In genomic region chr10:3812141-3812540, GRCh38 we compare ENCODE assay signal across 9 cellular contexts. TPM values are rescaled to one million over a fixed set of nuclear protein-coding genes. Genes with fewer than 3 reads are reported as not detected.
DNase-seq lines count a peak whose midpoint lies in the region; ATAC-seq and TF ChIP-seq lines count a peak whose summit lies in the region.
"Had no signal": no experiment of that assay in that cellular context is flagged by ENCODE, and none has a peak within 500 bp of the region (broad histone marks: within the 10 kb centered on the region; RNA-seq: fewer than 3 reads in every experiment).

No MANE protein-coding gene starts in this region.

- TF ChIP-seq CTCF in PC-9 (conservative IDR thresholded peaks at IDR 0.05) = no peak
- no peak for TF ChIP-seq CTCF in esophagus squamous epithelium (IDR thresholded peaks at IDR 0.05)
- no peak for TF ChIP-seq CTCF in parathyroid adenoma (IDR thresholded peaks at IDR 0.05)

- 0 out of 20 replicates have a peak overlapping the region, but pooled peaks of 1 of the 10 experiments have one; percentile 24 for H3K4me3 ChIP-seq in BLaER1 treated with 17β-estradiol and CSF1 and Interleukin-3, amounts not matched to agents 10 nM and 100 nM
- H3K4me3 ChIP-seq in PC-9 (no peak overlapping the region), esophagus squamous epithelium (no peak overlapping the region), parathyroid adenoma (ENCODE audit: low read depth, low read length) (no peak overlapping the region)

- H3K4me1 ChIP-seq in BLaER1 treated with 17β-estradiol and CSF1 and Interleukin-3, amounts not matched to agents 10 nM and 100 nM = peaks cover 47 to 69% (median 53%) of the 10 kb centered on the region in 10 experiments
- H3K4me1 ChIP-seq in PC-9 (replicated peaks; ENCODE audit: insufficient read depth) = peaks cover 45% of the 10 kb centered on the region
- peaks cover 31 to 63% (median 32%) of the 10 kb centered on the region in 3 donors for H3K4me1 ChIP-seq in esophagus squamous epithelium
- peaks cover 17% of the 10 kb centered on the region for H3K4me1 ChIP-seq in parathyroid adenoma

- H3K27ac ChIP-seq in BLaER1 treated with 17β-estradiol and CSF1 and Interleukin-3, amounts not matched to agents 10 nM and 100 nM = peak overlapping the region; percentile 64 to 83 (median 73); a peak in 19 of 22 replicates
- H3K27ac ChIP-seq in PC-9 (0 out of 2 replicates have a peak overlapping the region, but pooled peaks have one; percentile 96), esophagus squamous epithelium (peak overlapping the region; percentile 85 to 95 (median 88)), parathyroid adenoma (no peak overlapping the region)

- CTCF ChIA-PET in PC-9 (lab: Charles Lee) = no interaction called here

- peaks cover 36% of the 10 kb centered on the region for H3F3A ChIP-seq in PC-9 (ENCODE audit: insufficient read depth, low read depth)

- no peaks in the 10 kb centered on the region for H4K20me1 ChIP-seq in BLaER1 treated with 17β-estradiol and CSF1 and Interleukin-3, amounts not matched to agents 10 nM and 100 nM
- no peaks in the 10 kb centered on the region for H4K20me1 ChIP-seq in PC-9 (ENCODE audit: insufficient read depth)

- H3K4me2 ChIP-seq in BLaER1 treated with 17β-estradiol and CSF1 and Interleukin-3, amounts not matched to agents 10 nM and 100 nM = peak overlapping the region; percentile 72 to 89 (median 82)
- no peak overlapping the region; the same call in 1 of the 2 replicates for H3K4me2 ChIP-seq in PC-9
- no peak overlapping the region for H3K4me2 ChIP-seq in parathyroid adenoma (ENCODE audit: low read length)

- no peaks in the 10 kb centered on the region for H3K36me3 ChIP-seq in BLaER1 treated with 17β-estradiol and CSF1 and Interleukin-3, amounts not matched to agents 10 nM and 100 nM
- H3K36me3 ChIP-seq in PC-9 (ENCODE audit: low read depth) (no peaks in the 10 kb centered on the region), esophagus squamous epithelium (no peaks in the 10 kb centered on the region), parathyroid adenoma (ENCODE audit: control insufficient read depth, insufficient read depth, low read length) (no peaks in the 10 kb centered on the region)

- H2AFZ ChIP-seq in PC-9 = no peak overlapping the region
- peak overlapping the region; percentile 15 for H2AFZ ChIP-seq in parathyroid adenoma

- intact Hi-C loops in PC-9 (cut with micrococcal nuclease; ENCODE audit: unreplicated experiment) (no loop called here), esophagus squamous epithelium (cut with DNase I) (no loop called here)

- no TSS peak for BruUV-seq in PC-9 (replicated peaks; lab: Mats Ljungman, UMichigan)

- no peaks in the 10 kb centered on the region for H3K9me2 ChIP-seq in PC-9 (ENCODE audit: insufficient read depth)

- H3K79me2 ChIP-seq in PC-9 (ENCODE audit: low read depth) (no peaks in the 10 kb centered on the region), parathyroid adenoma (no peaks in the 10 kb centered on the region)

- ATAC-seq in GM18873 (IDR thresholded peaks at IDR 0.05; ENCODE audit: low FRiP score, unreplicated experiment) = no peak

- WGBS in esophagus squamous epithelium, 2 donors = 81 to 83% methylated on average over 1 to 7 of the region's 7 CpGs

- POLR2A ChIA-PET in PC-9 (lab: Charles Lee; ENCODE audit: unreplicated experiment) = no interaction called here

- no peaks in the 10 kb centered on the region for H3K9me3 ChIP-seq in BLaER1 treated with 17β-estradiol and CSF1 and Interleukin-3, amounts not matched to agents 10 nM and 100 nM (replicated peaks in 1 of 11)
- H3K9me3 ChIP-seq in PC-9 (ENCODE audit: insufficient read depth, low read depth) (no peaks in the 10 kb centered on the region), esophagus squamous epithelium (no peaks in the 10 kb centered on the region), parathyroid adenoma (ENCODE audit: control insufficient read depth, low read length) (no peaks in the 10 kb centered on the region)

- H3K27me3 ChIP-seq in BLaER1 treated with 17β-estradiol and CSF1 and Interleukin-3, amounts not matched to agents 10 nM and 100 nM = no peaks in the 10 kb centered on the region
- H3K27me3 ChIP-seq in PC-9 (ENCODE audit: insufficient read depth, low read depth) (no peaks in the 10 kb centered on the region), esophagus squamous epithelium (no peaks in the 10 kb centered on the region), parathyroid adenoma (ENCODE audit: control insufficient read depth, insufficient read depth, low read length) (no peaks in the 10 kb centered on the region)

- peak overlapping the region in 6 of 11 experiments; percentile 61 to 74 (median 70); a peak in 5 of 22 replicates for H3K9ac ChIP-seq in BLaER1 treated with 17β-estradiol and CSF1 and Interleukin-3, amounts not matched to agents 10 nM and 100 nM
- no peak overlapping the region for H3K9ac ChIP-seq in parathyroid adenoma

- DNase-seq in PC-9 = no peak
- DNase-seq in esophagus squamous epithelium (lab: John Stamatoyannopoulos, UW) = no peak
- no peak for DNase-seq in putamen (ENCODE audit: low spot score)
- DNase-seq in NCI-H1048 (lab: John Stamatoyannopoulos, UW) = no peak
- no peak for DNase-seq in NCI-H2196 (lab: John Stamatoyannopoulos, UW; ENCODE audit: unreplicated experiment)
- DNase-seq: NCI-H1105 had no signal

- no peak for TF ChIP-seq POLR2A in esophagus squamous epithelium (IDR thresholded peaks at IDR 0.05)

RNA-seq across cellular contexts. Expression of gene KLF6, which starts 27.1 kb away (rescaled TPM):
- total RNA-seq in PC-9 (2021) (27.7 and 41.9 TPM in 2 replicates), esophagus squamous epithelium (10 to 100 TPM; 39.6 to 91.2 (median 74.2) TPM)

Comparison
In these comparisons a context has a peak if more than half of its experiments do, and no peak if none do; other contexts are left out.
1. H3K4me2 ChIP-seq: peak in BLaER1 treated with 17β-estradiol and CSF1 and Interleukin-3, amounts not matched to agents 10 nM and 100 nM (11 of 11); none in PC-9 (single experiment) and parathyroid adenoma (single experiment).